In genomic region chr1:169690489-169690888, GRCh38 we compare ENCODE assay signal across 1 cellular context.
TF ChIP-seq lines count a peak whose summit lies in the region.

No MANE protein-coding gene starts in this region.

TF ChIP-seq in HepG2, 621 proteins besides CTCF, POLR2A, EP300 and RAD21:
- TF ChIP-seq ZNF382 (CRISPR knock-in tag; IDR thresholded peaks at IDR 0.05; ENCODE audit: borderline replicate concordance) (no peak), PCBP2 (optimal IDR thresholded peaks at IDR 0.05; ENCODE audit: low read depth, low read length, poor library complexity, severe bottlenecking) (no peak), SMARCE1 (IDR thresholded peaks at IDR 0.05; ENCODE audit: borderline replicate concordance) (no peak), ZMYM4 (CRISPR knock-in tag; IDR thresholded peaks at IDR 0.05) (no peak), STAT5B (CRISPR knock-in tag; IDR thresholded peaks at IDR 0.05) (no peak), NCOA1 (CRISPR knock-in tag; IDR thresholded peaks at IDR 0.05) (no peak), ZSCAN5A (CRISPR knock-in tag; IDR thresholded peaks at IDR 0.05; ENCODE audit: borderline replicate concordance) (no peak), KLF6 (CRISPR knock-in tag; IDR thresholded peaks at IDR 0.05) (no peak), RFX3 (CRISPR knock-in tag; IDR thresholded peaks at IDR 0.05) (no peak)
TF ChIP-seq in HepG2: peak in this region for 0.
